ENCODE assay signal across 1 cellular context in genomic region chr10:75755528-75755927, GRCh38.
TF ChIP-seq lines count a peak whose summit lies in the region.

No MANE protein-coding gene starts in this region.

TF ChIP-seq in HepG2, 621 proteins besides CTCF, POLR2A, EP300 and RAD21 (continued from another document):
- TF ChIP-seq ARID4A (CRISPR knock-in tag; IDR thresholded peaks at IDR 0.05; ENCODE audit: borderline replicate concordance) (peak; percentile 57; the same call in 1 of the 2 replicates), SMAD3 (CRISPR knock-in tag; IDR thresholded peaks at IDR 0.05) (0 out of 2 replicates have a peak, but pooled peaks have one; percentile 62), SNAPC2 (CRISPR knock-in tag; IDR thresholded peaks at IDR 0.05) (peak; percentile 59; the same call in 1 of the 2 replicates), PAWR (CRISPR knock-in tag; IDR thresholded peaks at IDR 0.05; ENCODE audit: borderline replicate concordance) (no peak), PCBP2 (optimal IDR thresholded peaks at IDR 0.05; ENCODE audit: low read depth, low read length, poor library complexity, severe bottlenecking) (no peak), NFE2 (CRISPR knock-in tag; IDR thresholded peaks at IDR 0.05) (no peak), ZMAT3 (CRISPR knock-in tag; conservative IDR thresholded peaks at IDR 0.05) (0 out of 2 replicates have a peak, but pooled peaks have one; percentile 48), IRF9 (CRISPR knock-in tag; IDR thresholded peaks at IDR 0.05; ENCODE audit: borderline replicate concordance) (0 out of 2 replicates have a peak, but pooled peaks have one; percentile 55), UBTF (CRISPR knock-in tag; IDR thresholded peaks at IDR 0.05) (no peak), MEF2D (CRISPR knock-in tag; IDR thresholded peaks at IDR 0.05) (peak; percentile 38; the same call in 1 of the 2 replicates), ZNF225 (CRISPR knock-in tag; IDR thresholded peaks at IDR 0.05) (no peak), HMG20A (CRISPR knock-in tag; IDR thresholded peaks at IDR 0.05; ENCODE audit: borderline replicate concordance) (peak; percentile 87), GPN1 (CRISPR knock-in tag; IDR thresholded peaks at IDR 0.05; ENCODE audit: borderline replicate concordance) (no peak), ZFP90 (CRISPR knock-in tag; IDR thresholded peaks at IDR 0.05; ENCODE audit: borderline replicate concordance) (0 out of 2 replicates have a peak, but pooled peaks have one; percentile 34), NONO (IDR thresholded peaks at IDR 0.05) (no peak), NONO (CRISPR knock-in tag; conservative IDR thresholded peaks at IDR 0.05) (peak; percentile 60; the same call in 1 of the 2 replicates), ZNF598 (CRISPR knock-in tag; IDR thresholded peaks at IDR 0.05; ENCODE audit: borderline replicate concordance) (no peak), ZNF850 (CRISPR knock-in tag; conservative IDR thresholded peaks at IDR 0.05) (no peak), TFAP4 (IDR thresholded peaks at IDR 0.05; ENCODE audit: borderline replicate concordance, low read depth) (peak; percentile 92; the same call in 1 of the 2 replicates), FOXC1 (CRISPR knock-in tag; IDR thresholded peaks at IDR 0.05; ENCODE audit: borderline replicate concordance) (0 out of 2 replicates have a peak, but pooled peaks have one; percentile 37), ZNF564 (CRISPR knock-in tag; IDR thresholded peaks at IDR 0.05) (no peak), ZBTB25 (CRISPR knock-in tag; IDR thresholded peaks at IDR 0.05) (0 out of 2 replicates have a peak, but pooled peaks have one; percentile 52), CEBPG (CRISPR knock-in tag; IDR thresholded peaks at IDR 0.05) (peak; percentile 100), ZNF703 (CRISPR knock-in tag; IDR thresholded peaks at IDR 0.05; ENCODE audit: borderline replicate concordance) (no peak), ZNF431 (CRISPR knock-in tag; IDR thresholded peaks at IDR 0.05; ENCODE audit: borderline replicate concordance, low read depth) (no peak), CBFB (CRISPR knock-in tag; IDR thresholded peaks at IDR 0.05) (peak; percentile 79; the same call in 1 of the 2 replicates), ARID2 (CRISPR knock-in tag; IDR thresholded peaks at IDR 0.05; ENCODE audit: borderline replicate concordance) (peak; percentile 89; the same call in 1 of the 2 replicates), RBFOX2 (IDR thresholded peaks at IDR 0.05; ENCODE audit: low read depth, low read length) (0 out of 2 replicates have a peak, but pooled peaks have one; percentile 21), ZNF414 (CRISPR knock-in tag; IDR thresholded peaks at IDR 0.05) (peak; percentile 54; the same call in 1 of the 2 replicates), MAFG (CRISPR knock-in tag; IDR thresholded peaks at IDR 0.05) (no peak), CENPX (CRISPR knock-in tag; IDR thresholded peaks at IDR 0.05) (no peak), ZFP91 (CRISPR knock-in tag; IDR thresholded peaks at IDR 0.05; ENCODE audit: borderline replicate concordance) (peak; percentile 80), NCOA2 (CRISPR knock-in tag; IDR thresholded peaks at IDR 0.05) (peak; percentile 94), SOX13 (IDR thresholded peaks at IDR 0.05) (peak; percentile 54; the same call in 1 of the 2 replicates), SOX13 (CRISPR knock-in tag; conservative IDR thresholded peaks at IDR 0.05 in 1 of 2, IDR thresholded peaks at IDR 0.05 in 1 of 2) (peak in 1 of 2 experiments; percentile 87; a peak in 2 of 4 replicates), MAX (IDR thresholded peaks at IDR 0.05) (peak; percentile 81), FOXO1 (CRISPR knock-in tag; IDR thresholded peaks at IDR 0.05) (peak; percentile 94), SOX6 (IDR thresholded peaks at IDR 0.05) (no peak), SOX6 (CRISPR knock-in tag; IDR thresholded peaks at IDR 0.05) (peak; percentile 89), JUNB (CRISPR knock-in tag; IDR thresholded peaks at IDR 0.05; ENCODE audit: borderline replicate concordance) (no peak), THAP11 (CRISPR knock-in tag; IDR thresholded peaks at IDR 0.05) (peak; percentile 79), CBX1 (IDR thresholded peaks at IDR 0.05; ENCODE audit: low read depth) (peak; percentile 74), ZNF350 (CRISPR knock-in tag; IDR thresholded peaks at IDR 0.05; ENCODE audit: borderline replicate concordance, low read depth) (peak; percentile 65; the same call in 1 of the 2 replicates), BCL6 (CRISPR knock-in tag; IDR thresholded peaks at IDR 0.05) (peak; percentile 80), BORCS8-MEF2B (CRISPR knock-in tag; IDR thresholded peaks at IDR 0.05) (peak; percentile 55; the same call in 1 of the 2 replicates), SNRNP70 (IDR thresholded peaks at IDR 0.05; ENCODE audit: low read depth, low read length) (no peak), ZNF503 (CRISPR knock-in tag; IDR thresholded peaks at IDR 0.05) (peak; percentile 67; the same call in 1 of the 2 replicates)
